Comparison of ENCODE assay signal across 17 cellular contexts in the genomic region with DNA sequence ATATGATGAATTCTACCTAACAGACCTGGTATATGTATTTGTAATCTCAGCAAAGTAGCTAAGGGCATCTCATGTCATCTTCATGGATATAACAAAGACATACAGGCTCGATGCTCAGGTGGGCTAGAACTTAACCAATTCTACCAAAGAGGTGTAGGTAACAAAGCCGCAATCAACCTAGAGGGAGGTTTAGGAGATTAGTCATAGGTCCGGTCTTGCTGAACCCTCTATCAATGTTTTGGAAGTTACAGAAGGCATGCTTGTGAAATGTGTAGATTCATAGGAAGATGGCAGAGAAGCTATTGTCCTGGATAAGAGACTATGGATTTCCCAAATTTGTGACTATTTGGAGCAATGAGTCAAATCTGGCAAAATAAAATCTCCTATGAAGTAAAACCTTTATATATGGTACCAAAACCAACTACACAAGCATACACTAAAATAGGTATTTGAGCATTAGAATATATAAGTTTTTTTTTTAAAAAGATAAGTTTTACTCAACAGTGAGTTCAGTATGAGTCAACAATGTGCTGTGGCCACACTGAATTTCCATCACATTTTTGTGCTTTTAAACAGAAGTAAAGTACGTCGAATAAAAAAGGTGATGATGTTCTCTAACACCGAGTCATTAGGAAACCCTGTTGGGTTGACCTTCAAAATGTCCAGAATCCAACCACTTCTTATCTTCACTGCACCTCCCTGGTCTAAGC. TPM values are rescaled to one million over a fixed set of nuclear protein-coding genes. Genes with fewer than 3 reads are reported as not detected.
DNase-seq lines count a peak whose midpoint lies in the region; ATAC-seq and TF ChIP-seq lines count a peak whose summit lies in the region.
"Had no signal": no experiment of that assay in that cellular context is flagged by ENCODE, and none has a peak within 500 bp of the region (broad histone marks: within the 10 kb centered on the region; RNA-seq: fewer than 3 reads in every experiment).

No MANE protein-coding gene starts in this region.

- peak overlapping the region; percentile 2 for H3K4me2 ChIP-seq in skeletal muscle satellite cell (ENCODE audit: low read length)
- H3K4me2 ChIP-seq: neural progenitor cell had no signal

- H3K36me3 ChIP-seq in brain microvascular endothelial cell (replicated peaks), result no peaks in the 10 kb centered on the region
- H3K36me3 ChIP-seq in skeletal muscle satellite cell (ENCODE audit: insufficient read depth, low read length), result no peaks in the 10 kb centered on the region
- H3K36me3 ChIP-seq: adrenal gland, neural progenitor cell had no signal

- DNase-seq in ELR (ENCODE audit: low read depth), result peak; percentile 63
- DNase-seq in NCI-H226, result peak; percentile 70
- DNase-seq in brain microvascular endothelial cell, result peak; percentile 46
- DNase-seq in left colon, result no peak
- DNase-seq in NCI-H2171 treated with DMSO at 0.1 percent for 48 hours (lab: John Stamatoyannopoulos, UW), result no peak
- DNase-seq in SIG-M5 (lab: John Stamatoyannopoulos, UW), result no peak
- DNase-seq: activated CD4-positive, alpha-beta T cell treated with anti-CD3 and anti-CD28 coated beads for 48 hours; adrenal gland; effector CD4-positive, alpha-beta T cell; GOT3; heart right ventricle; left ventricle myocardium superior; OCI-M1 had no signal

- intact Hi-C loops in left colon (cut with DNase I, micrococcal nuclease), result no loop called here

- in situ Hi-C loops in brain microvascular endothelial cell (cut with HindIII; ENCODE audit: low pct_ligation_motif_present, low sequenced_read_pairs), result no loop called here

- H3K9me3 ChIP-seq in skeletal muscle satellite cell (replicated peaks; ENCODE audit: low read length), result no peaks in the 10 kb centered on the region
- H3K9me3 ChIP-seq: adrenal gland, heart right ventricle, thoracic aorta had no signal

- H3K4me3 ChIP-seq in brain microvascular endothelial cell (ENCODE audit: low read depth, low read length), result no peak overlapping the region
- H3K4me3 ChIP-seq in skeletal muscle satellite cell (ENCODE audit: low read length), result no peak overlapping the region
- H3K4me3 ChIP-seq: adrenal gland, heart right ventricle, neural progenitor cell, thoracic aorta had no signal

- H3K27me3 ChIP-seq in brain microvascular endothelial cell (replicated peaks) (no peaks in the 10 kb centered on the region), skeletal muscle satellite cell (ENCODE audit: control insufficient read depth, insufficient read depth, low read length) (no peaks in the 10 kb centered on the region)
- H3K27me3 ChIP-seq: adrenal gland, heart right ventricle, neural progenitor cell had no signal

- peak overlapping the region; percentile 61 for H3K27ac ChIP-seq in brain microvascular endothelial cell
- H3K27ac ChIP-seq: adrenal gland, heart right ventricle, neural progenitor cell, thoracic aorta had no signal

- no peak for ATAC-seq in left colon
- ATAC-seq: left ventricle myocardium superior had no signal

- no peak for TF ChIP-seq CTCF in brain microvascular endothelial cell (IDR thresholded peaks at IDR 0.05; ENCODE audit: low read depth, low read length, missing control alignments)

- H3K4me1 ChIP-seq in skeletal muscle satellite cell (ENCODE audit: control insufficient read depth, insufficient read depth, low read length), result peaks cover 15% of the 10 kb centered on the region
- H3K4me1 ChIP-seq: adrenal gland, neural progenitor cell had no signal

- H3K9ac ChIP-seq in skeletal muscle satellite cell (ENCODE audit: low read depth, low read length), result no peak overlapping the region
- H3K9ac ChIP-seq: neural progenitor cell had no signal

RNA-seq across cellular contexts. Expression of gene SYCP3, which starts 42.7 kb away (rescaled TPM):
- total RNA-seq in skeletal muscle satellite cell (2012; rRNA removed), result 0.22 TPM in 1 of 2 replicates, not detected in the other
- under 1 TPM; 0.15 to 0.20 TPM for total RNA-seq in left colon
- total RNA-seq: HT1080, left ventricle myocardium superior, thoracic aorta had no signal

RNA-seq across cellular contexts. Expression of gene GNPTAB, which starts 48.8 kb away (rescaled TPM):
- total RNA-seq in skeletal muscle satellite cell (2012; rRNA removed), result 11.1 and 15.5 TPM in 2 replicates
- total RNA-seq in left colon, result 10 to 100 TPM; 90.2 to 95.1 TPM

Comparison
In these comparisons a context has a peak if more than half of its experiments do, and no peak if none do; other contexts are left out.
1. DNase-seq: peak in ELR (single experiment), NCI-H226 (single experiment) and brain microvascular endothelial cell (single experiment); none in left colon (0 of 2), NCI-H2171 treated with DMSO at 0.1 percent for 48 hours (single experiment) and SIG-M5 (single experiment).